Comparison of ENCODE assay signal across 8 cellular contexts in the genomic region with DNA sequence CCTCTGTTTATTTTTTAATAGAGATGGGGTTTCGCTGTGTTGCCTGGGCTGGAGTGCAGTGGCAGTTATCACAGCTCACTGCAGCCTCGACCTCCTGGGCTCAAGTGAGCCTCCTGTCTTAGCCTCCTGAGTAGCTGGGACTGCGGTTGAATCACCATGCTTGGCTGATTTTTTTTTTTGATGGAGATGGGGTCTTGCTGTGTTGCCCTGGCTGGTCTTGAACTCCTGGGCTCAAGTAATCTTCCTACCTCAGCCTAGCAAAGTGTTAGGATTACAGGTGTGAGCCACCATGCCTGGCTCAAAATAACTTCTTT. TPM values are rescaled to one million over a fixed set of nuclear protein-coding genes. Genes with fewer than 3 reads are reported as not detected.
DNase-seq lines count a peak whose midpoint lies in the region; ATAC-seq and TF ChIP-seq lines count a peak whose summit lies in the region.

No MANE protein-coding gene starts in this region.

- 82 to 85% methylated on average over 3 of the region's 3 CpGs for WGBS in lower leg skin, 2 donors

- H3K4me1 ChIP-seq in cardiac muscle cell (ENCODE audit: low read depth) (peaks cover 19% of the 10 kb centered on the region), mucosa of rectum (ENCODE audit: control insufficient read depth in 2 of 2, insufficient read depth in 2 of 2, low read length in 2 of 2) (peaks cover 17 to 23% of the 10 kb centered on the region in 2 donors), upper lobe of right lung (peaks cover 8% of the 10 kb centered on the region)

- no peak for TF ChIP-seq POLR2A in lower leg skin (IDR thresholded peaks at IDR 0.05)

- H3K9ac ChIP-seq in mucosa of rectum (ENCODE audit: low read depth in 1 of 2, low read length in 2 of 2): peak overlapping the region; percentile 74 to 81

- H3K27me3 ChIP-seq in cardiac muscle cell (no peaks in the 10 kb centered on the region), mucosa of rectum (ENCODE audit: control insufficient read depth in 2 of 2, insufficient read depth in 2 of 2, low read length in 2 of 2) (no peaks in the 10 kb centered on the region), upper lobe of right lung (no peaks in the 10 kb centered on the region)

- ATAC-seq in Right ventricle myocardium superior (ENCODE audit: poor library complexity) (no peak), upper lobe of right lung (no peak), HG02884 (IDR thresholded peaks at IDR 0.05; ENCODE audit: unreplicated experiment) (no peak)

- peak overlapping the region; percentile 86 for H3K27ac ChIP-seq in cardiac muscle cell
- H3K27ac ChIP-seq in mucosa of rectum (ENCODE audit: low read depth in 2 of 2, low read length in 2 of 2): peak overlapping the region; percentile 83 to 86
- peak overlapping the region; percentile 92 for H3K27ac ChIP-seq in upper lobe of right lung

- no peak for TF ChIP-seq CTCF in cardiac muscle cell (IDR thresholded peaks at IDR 0.05; ENCODE audit: low read depth, low read length)
- TF ChIP-seq CTCF in choroid plexus epithelial cell (conservative IDR thresholded peaks at IDR 0.05; ENCODE audit: low read depth, low read length): no peak
- TF ChIP-seq CTCF in upper lobe of right lung (IDR thresholded peaks at IDR 0.05): no peak
- no peak for TF ChIP-seq CTCF in lower leg skin (IDR thresholded peaks at IDR 0.05)

- DNase-seq in cardiac muscle cell (ENCODE audit: low read depth in 1 of 2, low spot score in 1 of 2) (no peak), Right ventricle myocardium superior (no peak), choroid plexus epithelial cell (ENCODE audit: low read depth) (no peak), upper lobe of right lung (no peak), iPS-NIHi7 (ENCODE audit: extremely low spot score) (no peak), lower leg skin (ENCODE audit: low spot score in 2 of 2) (no peak)

- H3K4me3 ChIP-seq in cardiac muscle cell (no peak overlapping the region), choroid plexus epithelial cell (ENCODE audit: low read depth, low read length) (peak overlapping the region; percentile 69), mucosa of rectum (ENCODE audit: low read length in 2 of 2) (peak overlapping the region; percentile 71 to 80), upper lobe of right lung (peak overlapping the region; percentile 47), lower leg skin (ENCODE audit: low read depth, poor library complexity, severe bottlenecking) (no peak overlapping the region)

- H3K36me3 ChIP-seq in cardiac muscle cell (no peaks in the 10 kb centered on the region), mucosa of rectum (ENCODE audit: control insufficient read depth in 2 of 2, insufficient read depth in 2 of 2, low read length in 2 of 2) (no peaks in the 10 kb centered on the region), upper lobe of right lung (no peaks in the 10 kb centered on the region)

- no peaks in the 10 kb centered on the region for H3K9me3 ChIP-seq in cardiac muscle cell (ENCODE audit: low read depth)
- no peaks in the 10 kb centered on the region for H3K9me3 ChIP-seq in mucosa of rectum (ENCODE audit: control insufficient read depth in 2 of 2, low read length in 2 of 2)
- H3K9me3 ChIP-seq in upper lobe of right lung: no peaks in the 10 kb centered on the region

- intact Hi-C loops in Right ventricle myocardium superior (cut with DNase I): no loop called here
- intact Hi-C loops in upper lobe of right lung (cut with DNase I): no loop called here
- intact Hi-C loops in lower leg skin (cut with DNase I; ENCODE audit: low total_unique reads): no loop called here

RNA-seq across cellular contexts. Expression of a gene that starts 8.1 kb away (rescaled TPM):
- 13.1 and 22.4 TPM in 2 replicates for total RNA-seq in cardiac muscle cell
- 36.9 and 42.4 TPM in 2 replicates for polyA plus RNA-seq in cardiac muscle cell
- total RNA-seq in Right ventricle myocardium superior: 29.5 TPM
- 17.9 TPM for total RNA-seq in upper lobe of right lung
- 10 to 100 TPM; 10.5 to 16.9 (median 13.0) TPM for total RNA-seq in lower leg skin

RNA-seq across cellular contexts. Expression of a gene that starts 35.2 kb away (rescaled TPM):
- total RNA-seq in cardiac muscle cell: 40.3 and 42.0 TPM in 2 replicates
- polyA plus RNA-seq in cardiac muscle cell: 15.8 and 27.2 TPM in 2 replicates
- 43.8 TPM for total RNA-seq in Right ventricle myocardium superior
- total RNA-seq in upper lobe of right lung: 63.1 TPM
- total RNA-seq in lower leg skin: 100 to 1,000 TPM in 1 of 4 donors, 10 to 100 TPM in 3; 75.5 to 101 (median 78.0) TPM

Comparison
In these comparisons a context has a peak if more than half of its experiments do, and no peak if none do; other contexts are left out.
1. H3K4me3 ChIP-seq: peak in choroid plexus epithelial cell (single experiment), mucosa of rectum (2 of 2) and upper lobe of right lung (single experiment); none in cardiac muscle cell (single experiment) and lower leg skin (single experiment).
2. Peak in every context shown above with its lines, with median percentiles within 50 percentile points of each other: H3K27ac ChIP-seq.